Comparison of ENCODE assay signal across 26 cellular contexts in genomic region chr10:63583909-63584747, GRCh38.
DNase-seq lines count a peak whose midpoint lies in the region; ATAC-seq and TF ChIP-seq lines count a peak whose summit lies in the region.
"Had no signal": no experiment of that assay in that cellular context is flagged by ENCODE, and none has a peak within 500 bp of the region (broad histone marks: within the 10 kb centered on the region; RNA-seq: fewer than 3 reads in every experiment).

No MANE protein-coding gene starts in this region.

- H3K36me3 Mint-ChIP-seq in CD4-positive, alpha-beta T cell (ENCODE audit: low read depth) = no peaks in the 10 kb centered on the region
- H3K36me3 Mint-ChIP-seq in stimulated activated naive B cell treated with anti-CD40 and anti-IgM and Interleukin-4, amounts not matched to agents 10 μg/mL and 1 μg/mL and 100 μg/mL, for 72 hours = peaks cover 4 to 5% of the 10 kb centered on the region in 2 donors
- H3K36me3 Mint-ChIP-seq: immature natural killer cell; stimulated activated memory B cell treated with anti-CD40 and anti-IgM and Interleukin-4, amounts not matched to agents 10 μg/mL and 1 μg/mL and 100 μg/mL, for 72 hours; WTC11 had no signal

- no peaks in the 10 kb centered on the region for H3K27me3 Mint-ChIP-seq in CD4-positive, alpha-beta T cell
- H3K27me3 Mint-ChIP-seq in stimulated activated naive B cell treated with anti-CD40 and anti-IgM and Interleukin-4, amounts not matched to agents 10 μg/mL and 1 μg/mL and 100 μg/mL, for 72 hours = no peaks in the 10 kb centered on the region
- H3K27me3 Mint-ChIP-seq: B cell; dendritic cell treated with granulocyte-macrophage colony-stimulating factor and Interleukin-4, amounts not matched to agents 40 ng/mL and 50 ng/mL, for 4 days; stimulated activated memory B cell treated with anti-CD40 and anti-IgM and Interleukin-4, amounts not matched to agents 10 μg/mL and 1 μg/mL and 100 μg/mL, for 72 hours had no signal

- WGBS in psoas muscle, 3 donors = 32 to 54% (median 33%) methylated on average over 5 of the region's 5 CpGs

- no peaks in the 10 kb centered on the region for H3K9me3 ChIP-seq in psoas muscle
- H3K9me3 ChIP-seq in CD4-positive, alpha-beta T cell (ENCODE audit: control insufficient read depth, low read length) = no peaks in the 10 kb centered on the region
- H3K9me3 ChIP-seq: left lung had no signal

- CTCF ChIA-PET in CD4-positive, alpha-beta T cell (lab: Charles Lee) = no interaction called here

- H3K4me3 Mint-ChIP-seq in CD4-positive, alpha-beta T cell = no peak overlapping the region
- H3K4me3 Mint-ChIP-seq in stimulated activated naive B cell treated with anti-CD40 and anti-IgM and Interleukin-4, amounts not matched to agents 10 μg/mL and 1 μg/mL and 100 μg/mL, for 72 hours = no peak overlapping the region
- H3K4me3 Mint-ChIP-seq: B cell; dendritic cell treated with granulocyte-macrophage colony-stimulating factor and Interleukin-4, amounts not matched to agents 40 ng/mL and 50 ng/mL, for 4 days; immature natural killer cell; nephron progenitor cell; stimulated activated memory B cell treated with anti-CD40 and anti-IgM and Interleukin-4, amounts not matched to agents 10 μg/mL and 1 μg/mL and 100 μg/mL, for 72 hours; WTC11 had no signal

- peak; percentile 69 to 87 (median 76) for ATAC-seq in psoas muscle
- no peak for ATAC-seq in GM21737 (IDR thresholded peaks at IDR 0.05; ENCODE audit: unreplicated experiment)
- ATAC-seq in CD4-positive, alpha-beta T cell (ENCODE audit: poor library complexity) = no peak
- no peak for ATAC-seq in stimulated activated naive B cell treated with anti-CD40 and anti-IgM and Interleukin-4, amounts not matched to agents 10 μg/mL and 1 μg/mL and 100 μg/mL, for 72 hours (replicated peaks)
- ATAC-seq: left lung; stimulated activated memory B cell treated with anti-CD40 and anti-IgM and Interleukin-4, amounts not matched to agents 10 μg/mL and 1 μg/mL and 100 μg/mL, for 72 hours; WTC11 had no signal

- intact Hi-C loops in dorsolateral prefrontal cortex (cut with DNase I) = no loop called here
- intact Hi-C loops in psoas muscle (cut with DNase I) = no loop called here
- intact Hi-C loops in CD4-positive, alpha-beta T cell (cut with DNase I, micrococcal nuclease) = no loop called here

- H3K4me3 ChIP-seq in AG10803 (ENCODE audit: low read length) (no peak overlapping the region), dorsolateral prefrontal cortex (peak overlapping the region in 8 of 59 donors; percentile 6 to 28 (median 16)), psoas muscle (no peak overlapping the region)
- H3K4me3 ChIP-seq: left lung, skin epidermis had no signal

- TF ChIP-seq CTCF in AG10803 (conservative IDR thresholded peaks at IDR 0.05; ENCODE audit: low read length) = no peak
- TF ChIP-seq CTCF in dorsolateral prefrontal cortex (IDR thresholded peaks at IDR 0.05 in 54 of 56, conservative IDR thresholded peaks at IDR 0.05 in 2 of 56; ENCODE audit: low read depth in 1 of 56, partially characterized antibody in 56 of 56) = no peak
- TF ChIP-seq CTCF in psoas muscle (IDR thresholded peaks at IDR 0.05) = no peak
- no peak for TF ChIP-seq CTCF in CD4-positive, alpha-beta T cell (IDR thresholded peaks at IDR 0.05)

- POLR2A ChIA-PET in CD4-positive, alpha-beta T cell (lab: Charles Lee) = interaction anchor here (0.7 kb wide), 1 partner anchor 22 kb away, joined by 3 read pairs; no protein-coding TSS in a partner anchor

- no peaks in the 10 kb centered on the region for H3K9me3 Mint-ChIP-seq in CD4-positive, alpha-beta T cell
- no peaks in the 10 kb centered on the region for H3K9me3 Mint-ChIP-seq in stimulated activated naive B cell treated with anti-CD40 and anti-IgM and Interleukin-4, amounts not matched to agents 10 μg/mL and 1 μg/mL and 100 μg/mL, for 72 hours
- H3K9me3 Mint-ChIP-seq: dendritic cell treated with granulocyte-macrophage colony-stimulating factor and Interleukin-4, amounts not matched to agents 40 ng/mL and 50 ng/mL, for 4 days; immature natural killer cell; nephron progenitor cell; stimulated activated memory B cell treated with anti-CD40 and anti-IgM and Interleukin-4, amounts not matched to agents 10 μg/mL and 1 μg/mL and 100 μg/mL, for 72 hours; WTC11 had no signal

- no peaks in the 10 kb centered on the region for H3K4me1 Mint-ChIP-seq in CD4-positive, alpha-beta T cell (ENCODE audit: low read depth)
- no peaks in the 10 kb centered on the region for H3K4me1 Mint-ChIP-seq in stimulated activated naive B cell treated with anti-CD40 and anti-IgM and Interleukin-4, amounts not matched to agents 10 μg/mL and 1 μg/mL and 100 μg/mL, for 72 hours
- H3K4me1 Mint-ChIP-seq: B cell; immature natural killer cell; stimulated activated memory B cell treated with anti-CD40 and anti-IgM and Interleukin-4, amounts not matched to agents 10 μg/mL and 1 μg/mL and 100 μg/mL, for 72 hours had no signal

- H3K36me3 ChIP-seq in psoas muscle (ENCODE audit: insufficient read depth in 1 of 2, low read depth in 1 of 2) = no peaks in the 10 kb centered on the region
- H3K36me3 ChIP-seq: brain microvascular endothelial cell, left lung had no signal

- no peaks in the 10 kb centered on the region for H3K27me3 ChIP-seq in dorsolateral prefrontal cortex
- no peaks in the 10 kb centered on the region for H3K27me3 ChIP-seq in psoas muscle (ENCODE audit: insufficient read depth in 3 of 3, low read length in 2 of 3)
- H3K27me3 ChIP-seq in CD4-positive, alpha-beta T cell (ENCODE audit: control insufficient read depth, insufficient read depth, low read length) = no peaks in the 10 kb centered on the region
- H3K27me3 ChIP-seq: brain microvascular endothelial cell, left lung had no signal

- no peak overlapping the region for H3K27ac Mint-ChIP-seq in CD4-positive, alpha-beta T cell
- no peak overlapping the region for H3K27ac Mint-ChIP-seq in stimulated activated naive B cell treated with anti-CD40 and anti-IgM and Interleukin-4, amounts not matched to agents 10 μg/mL and 1 μg/mL and 100 μg/mL, for 72 hours
- H3K27ac Mint-ChIP-seq: B cell; dendritic cell treated with granulocyte-macrophage colony-stimulating factor and Interleukin-4, amounts not matched to agents 40 ng/mL and 50 ng/mL, for 4 days; immature natural killer cell; nephron progenitor cell; stimulated activated memory B cell treated with anti-CD40 and anti-IgM and Interleukin-4, amounts not matched to agents 10 μg/mL and 1 μg/mL and 100 μg/mL, for 72 hours; WTC11 had no signal

- peak; percentile 12 for DNase-seq in AG10803 (ENCODE audit: low read depth)
- peak; percentile 46 for DNase-seq in NCI-H446 treated with DMSO at 0.1 percent for 48 hours (lab: John Stamatoyannopoulos, UW)
- peak in 1 of 10 donors; percentile 35 for DNase-seq in dorsolateral prefrontal cortex
- DNase-seq in psoas muscle = no peak
- no peak for DNase-seq in NCI-H128 (lab: John Stamatoyannopoulos, UW; ENCODE audit: unreplicated experiment)
- no peak for DNase-seq in CD4-positive, alpha-beta T cell
- no peak for DNase-seq in stimulated activated naive B cell treated with anti-CD40 and anti-IgM and Interleukin-4, amounts not matched to agents 10 μg/mL and 1 μg/mL and 100 μg/mL, for 72 hours
- DNase-seq: 8988T; activated CD4-positive, alpha-beta T cell treated with anti-CD3 and anti-CD28 coated beads, Interleukin-2, amount 50 U/mL, for 4 hours; activated CD8-positive, alpha-beta memory T cell treated with anti-CD3 and anti-CD28 coated beads, Interleukin-2, amount 50 U/mL, for 48 hours; activated effector memory CD4-positive, alpha-beta T cell treated with anti-CD3 and anti-CD28 coated beads, Interleukin-2, amount 50 U/mL, for 16 hours; brain microvascular endothelial cell; immature natural killer cell; left lung; midbrain; nephron progenitor cell; stimulated activated CD4-positive, alpha-beta T cell treated with anti-CD3 and anti-CD28 coated beads, Interleukin-1b, Interleukin-23, amount 100 ng/mL, for 48 hours; T-helper 9 cell; trophoblast cell had no signal

- peaks cover 56% of the 10 kb centered on the region for H3K4me1 ChIP-seq in psoas muscle

- H3K27ac ChIP-seq in dorsolateral prefrontal cortex = peak overlapping the region in 54 of 59 donors; percentile 0 to 84 (median 59)
- H3K27ac ChIP-seq in psoas muscle = peak overlapping the region; percentile 50
- no peak overlapping the region for H3K27ac ChIP-seq in CD4-positive, alpha-beta T cell (ENCODE audit: low read depth, low read length)
- H3K27ac ChIP-seq: brain microvascular endothelial cell, parathyroid adenoma had no signal

Comparison
In these comparisons a context has a peak if more than half of its experiments do, and no peak if none do; other contexts are left out.
1. DNase-seq: peak in AG10803 (single experiment) and NCI-H446 treated with DMSO at 0.1 percent for 48 hours (single experiment); none in psoas muscle (0 of 2), NCI-H128 (single experiment), CD4-positive, alpha-beta T cell (0 of 10) and stimulated activated naive B cell treated with anti-CD40 and anti-IgM and Interleukin-4, amounts not matched to agents 10 μg/mL and 1 μg/mL and 100 μg/mL, for 72 hours (single experiment).
2. ATAC-seq: peak in psoas muscle (4 of 4); none in GM21737 (single experiment), CD4-positive, alpha-beta T cell (single experiment) and stimulated activated naive B cell treated with anti-CD40 and anti-IgM and Interleukin-4, amounts not matched to agents 10 μg/mL and 1 μg/mL and 100 μg/mL, for 72 hours (0 of 2).